ENCODE assay signal across 12 cellular contexts in the genomic region with DNA sequence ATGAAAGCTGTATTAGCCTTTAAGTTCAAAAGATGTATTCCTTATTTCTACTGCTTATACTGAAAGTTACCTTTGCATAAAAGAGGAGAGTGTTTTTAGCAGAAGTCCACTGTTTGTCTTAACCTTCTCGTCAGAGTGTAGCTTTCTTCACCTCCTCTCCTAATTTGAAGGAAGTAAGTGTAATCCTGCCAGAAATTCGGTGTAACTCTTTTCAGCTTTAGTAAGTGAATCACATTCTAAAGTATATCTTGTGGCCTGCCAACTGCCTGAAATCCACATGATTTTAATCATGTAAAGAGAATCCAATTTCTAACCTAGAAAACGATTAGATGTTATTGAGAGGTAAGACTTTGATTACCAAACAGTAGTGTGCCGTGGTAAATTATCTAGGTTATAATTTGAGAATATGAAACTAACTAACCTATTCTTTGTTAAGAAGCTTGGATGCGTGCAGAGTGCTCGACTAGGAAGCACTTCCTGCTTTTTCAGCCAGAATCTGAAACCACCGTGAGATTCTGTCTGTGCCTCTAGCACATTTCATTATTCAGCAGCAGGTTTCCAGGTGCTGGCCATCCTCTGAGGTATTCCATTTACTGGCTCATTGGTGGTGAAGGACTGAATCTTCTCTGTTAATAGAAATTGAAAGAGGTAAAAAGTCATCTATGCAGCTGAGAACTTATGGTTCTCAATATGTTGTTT. TPM values are rescaled to one million over a fixed set of nuclear protein-coding genes. Genes with fewer than 3 reads are reported as not detected.
A peak's percentile ranks its signal among the peaks of the same experiment; 100 is the strongest.
DNase-seq lines count a peak whose midpoint lies in the region; ATAC-seq and TF ChIP-seq lines count a peak whose summit lies in the region.
"Had no signal": no experiment of that assay in that cellular context is flagged by ENCODE, and none has a peak within 500 bp of the region (broad histone marks: within the 10 kb centered on the region; RNA-seq: fewer than 3 reads in every experiment).

No MANE protein-coding gene starts in this region.

- peaks cover 7% of the 10 kb centered on the region for H3K36me3 Mint-ChIP-seq in neural progenitor cell

- peaks cover 3% of the 10 kb centered on the region for H3K27me3 Mint-ChIP-seq in neural progenitor cell (ENCODE audit: insufficient read depth, low read depth)
- H3K27me3 Mint-ChIP-seq: type B pancreatic cell had no signal

- H3K4me3 Mint-ChIP-seq in neural progenitor cell: no peak overlapping the region
- H3K4me3 Mint-ChIP-seq: type B pancreatic cell had no signal

- H3K4me1 ChIP-seq in left ventricle myocardium inferior (peaks cover 65% of the 10 kb centered on the region), neural progenitor cell (peaks cover 5% of the 10 kb centered on the region), OCI-LY7 (ENCODE audit: insufficient read depth, low read length, poor library complexity, severe bottlenecking) (peaks cover 5% of the 10 kb centered on the region)

- H3K4me2 ChIP-seq in neural progenitor cell (no peak overlapping the region), OCI-LY7 (ENCODE audit: low read length) (no peak overlapping the region)
- H3K4me2 ChIP-seq: hepatocyte had no signal

- POLR2A ChIA-PET in OCI-LY7 (lab: Charles Lee): interaction anchor here (0.6 to 1.3 kb wide), 6 partner anchors 18 to 276 kb away, joined by 3 to 5 read pairs (median 3); no protein-coding TSS in a partner anchor

- CTCF ChIA-PET in OCI-LY7 (lab: Charles Lee; ENCODE audit: unreplicated experiment): no interaction called here

- H3K9ac ChIP-seq in neural progenitor cell: no peak overlapping the region

- peaks cover 36% of the 10 kb centered on the region for H3K4me1 Mint-ChIP-seq in neural progenitor cell

- DNase-seq in COR-L47 (lab: John Stamatoyannopoulos, UW): peak; percentile 15
- peak; percentile 26 for DNase-seq in NCI-H2196 treated with DMSO at 0.1 percent for 48 hours (lab: John Stamatoyannopoulos, UW; ENCODE audit: unreplicated experiment)
- DNase-seq in left ventricle myocardium inferior: no peak
- no peak for DNase-seq in anterior cingulate cortex (lab: John Stamatoyannopoulos, UW)
- DNase-seq in neural progenitor cell (ENCODE audit: low spot score): no peak
- no peak for DNase-seq in amniotic stem cell (lab: John Stamatoyannopoulos, UW)
- DNase-seq in OCI-LY7 (ENCODE audit: low spot score): no peak
- DNase-seq: activated T-cell treated with anti-CD3 and anti-CD28 coated beads, Interleukin-2, amount 50 U/mL, for 48 hours; GDM1 had no signal

- H3K9me3 Mint-ChIP-seq in neural progenitor cell: no peaks in the 10 kb centered on the region
- H3K9me3 Mint-ChIP-seq: type B pancreatic cell had no signal

- H2AFZ ChIP-seq in neural progenitor cell (replicated peaks) (no peak overlapping the region), OCI-LY7 (ENCODE audit: low read length) (no peak overlapping the region)
- H2AFZ ChIP-seq: hepatocyte had no signal

- H3K27ac ChIP-seq in left ventricle myocardium inferior (replicated peaks): peak overlapping the region; percentile 65
- no peak overlapping the region for H3K27ac ChIP-seq in neural progenitor cell
- no peak overlapping the region for H3K27ac ChIP-seq in OCI-LY7 (ENCODE audit: low read depth, low read length, poor library complexity, severe bottlenecking)
- H3K27ac ChIP-seq: hepatocyte had no signal

- H4K20me1 ChIP-seq in neural progenitor cell (ENCODE audit: low read depth) (no peaks in the 10 kb centered on the region), OCI-LY7 (ENCODE audit: insufficient read depth, low read length) (no peaks in the 10 kb centered on the region)

- H3K27me3 ChIP-seq in left ventricle myocardium inferior (ENCODE audit: low read depth) (no peaks in the 10 kb centered on the region), neural progenitor cell (no peaks in the 10 kb centered on the region)
- H3K27me3 ChIP-seq: hepatocyte had no signal

- H3K79me2 ChIP-seq in neural progenitor cell (ENCODE audit: low read depth): no peaks in the 10 kb centered on the region
- no peaks in the 10 kb centered on the region for H3K79me2 ChIP-seq in OCI-LY7 (ENCODE audit: insufficient read depth, low read depth, low read length)

- H3K36me3 ChIP-seq in left ventricle myocardium inferior: peaks cover 47% of the 10 kb centered on the region
- no peaks in the 10 kb centered on the region for H3K36me3 ChIP-seq in neural progenitor cell
- H3K36me3 ChIP-seq in OCI-LY7 (ENCODE audit: insufficient read depth, low read length): peaks cover 68% of the 10 kb centered on the region

- H3K9me3 ChIP-seq in left ventricle myocardium inferior (replicated peaks) (no peaks in the 10 kb centered on the region), neural progenitor cell (ENCODE audit: low read depth) (no peaks in the 10 kb centered on the region), OCI-LY7 (ENCODE audit: low read length) (no peaks in the 10 kb centered on the region)

- no TSS peak for BruUV-seq in OCI-LY7 (replicated peaks; lab: Mats Ljungman, UMichigan)

- intact Hi-C loops in left ventricle myocardium inferior (cut with micrococcal nuclease): no loop called here
- intact Hi-C loops in OCI-LY7 (cut with micrococcal nuclease; ENCODE audit: unreplicated experiment): no loop called here

- no peak for TF ChIP-seq CTCF in left ventricle myocardium inferior (IDR thresholded peaks at IDR 0.05; ENCODE audit: borderline replicate concordance)
- no peak for TF ChIP-seq CTCF in neural progenitor cell (IDR thresholded peaks at IDR 0.05)
- no peak for TF ChIP-seq CTCF in OCI-LY7 (conservative IDR thresholded peaks at IDR 0.05; ENCODE audit: low read length)

- H3K4me3 ChIP-seq in left ventricle myocardium inferior (peak overlapping the region; percentile 15), neural progenitor cell (no peak overlapping the region), OCI-LY7 (ENCODE audit: low read depth, low read length, poor library complexity, severe bottlenecking) (no peak overlapping the region)
- H3K4me3 ChIP-seq: hepatocyte had no signal

- no peak overlapping the region for H3K27ac Mint-ChIP-seq in neural progenitor cell
- H3K27ac Mint-ChIP-seq: type B pancreatic cell had no signal

- H3F3A ChIP-seq in neural progenitor cell (ENCODE audit: low read depth): no peaks in the 10 kb centered on the region

- peak; percentile 33 for ATAC-seq in GM21390 (IDR thresholded peaks at IDR 0.05; ENCODE audit: unreplicated experiment)

- H3K9me2 ChIP-seq in OCI-LY7 (ENCODE audit: insufficient read depth, low read length): no peaks in the 10 kb centered on the region

RNA-seq across cellular contexts. Expression of gene GYG1, which starts 7.5 kb away (rescaled TPM):
- total RNA-seq in left ventricle myocardium inferior (155 TPM), neural progenitor cell (ENCODE audit: low replicate concordance) (20.7 and 22.0 TPM in 2 replicates), OCI-LY7 (2022) (53.6 and 54.5 TPM in 2 replicates)
- total RNA-seq in OCI-LY7 (2014; rRNA removed; shearing (Covaris generic)): 9.6 and 11.5 TPM in 2 replicates

Comparison
In these comparisons a context has a peak if more than half of its experiments do, and no peak if none do; other contexts are left out.
1. DNase-seq: peak in COR-L47 (single experiment) and NCI-H2196 treated with DMSO at 0.1 percent for 48 hours (single experiment); none in left ventricle myocardium inferior (single experiment), anterior cingulate cortex (0 of 58), neural progenitor cell (single experiment), amniotic stem cell (single experiment) and OCI-LY7 (single experiment).